ENCODE assay signal across 16 cellular contexts in the genomic region with DNA sequence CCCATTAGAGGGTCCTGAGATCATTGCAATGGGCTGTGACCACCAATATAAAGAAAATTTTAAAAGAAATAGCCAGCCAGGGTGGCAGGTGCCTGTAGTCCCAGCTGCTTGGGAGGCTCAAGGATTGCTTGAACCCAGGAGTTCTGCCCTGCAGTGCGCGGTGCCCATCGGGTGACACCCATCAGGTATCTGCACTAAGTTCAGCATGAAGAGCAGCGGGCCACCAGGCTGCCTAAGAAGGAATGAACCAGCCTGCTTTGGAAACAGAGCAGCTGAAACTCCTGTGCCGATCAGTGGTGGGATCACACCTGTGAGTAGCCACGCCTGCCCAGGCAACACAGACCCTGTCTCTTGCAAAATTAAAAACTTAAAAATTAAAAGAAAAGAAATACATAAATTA.
DNase-seq lines count a peak whose midpoint lies in the region; ATAC-seq lines count a peak whose summit lies in the region.
"Had no signal": no experiment of that assay in that cellular context is flagged by ENCODE, and none has a peak within 500 bp of the region (broad histone marks: within the 10 kb centered on the region; RNA-seq: fewer than 3 reads in every experiment).

No MANE protein-coding gene starts in this region.

- H2BK5ac ChIP-seq in mesendoderm (ENCODE audit: low read length): no peak overlapping the region
- no peak overlapping the region for H2BK5ac ChIP-seq in neuronal stem cell (ENCODE audit: low read length)

- no peak overlapping the region for H3K56ac ChIP-seq in mesendoderm (ENCODE audit: low read length)

- H3K9ac ChIP-seq in mesendoderm (ENCODE audit: low read length) (no peak overlapping the region), neuronal stem cell (ENCODE audit: low read depth, low read length, poor library complexity) (no peak overlapping the region)
- H3K9ac ChIP-seq: BLaER1 treated with 17β-estradiol and CSF1 and Interleukin-3, amounts not matched to agents 10 nM and 100 nM had no signal

- H3K79me1 ChIP-seq in mesendoderm (ENCODE audit: low read length) (no peaks in the 10 kb centered on the region), neuronal stem cell (ENCODE audit: low read depth, low read length) (no peaks in the 10 kb centered on the region)

- peak overlapping the region; percentile 41 for H3K14ac ChIP-seq in neuronal stem cell (ENCODE audit: low read length)

- H3K36me3 ChIP-seq in mesendoderm (ENCODE audit: control insufficient read depth, insufficient read depth, low read length): no peaks in the 10 kb centered on the region
- H3K36me3 ChIP-seq in neuronal stem cell (replicated peaks in 1 of 2; ENCODE audit: control insufficient read depth in 2 of 2, insufficient read depth in 2 of 2, low read length in 2 of 2): no peaks in the 10 kb centered on the region
- H3K36me3 ChIP-seq: BLaER1 treated with 17β-estradiol and CSF1 and Interleukin-3, amounts not matched to agents 10 nM and 100 nM had no signal

- H3K4ac ChIP-seq in mesendoderm (ENCODE audit: low read depth, low read length) (no peak overlapping the region), neuronal stem cell (ENCODE audit: low read length) (no peak overlapping the region)

- peak; percentile 27 for DNase-seq in islet precursor cell
- DNase-seq in mesendoderm: no peak
- no peak for DNase-seq in neuronal stem cell (ENCODE audit: low spot score)
- DNase-seq in ACHN: no peak
- DNase-seq: 8988T; AML-193; Caco-2; Calu3; CD4-positive, alpha-beta T cell; CD8-positive, alpha-beta T cell; DMS79 treated with DMSO at 0.1 percent for 48 hours; GF-D8 had no signal

- H3K4me2 ChIP-seq in mesendoderm (ENCODE audit: low read length): no peak overlapping the region
- no peak overlapping the region for H3K4me2 ChIP-seq in neuronal stem cell (ENCODE audit: insufficient read depth, low read length, poor library complexity, severe bottlenecking)
- H3K4me2 ChIP-seq: BLaER1 treated with 17β-estradiol and CSF1 and Interleukin-3, amounts not matched to agents 10 nM and 100 nM had no signal

- H2BK12ac ChIP-seq in neuronal stem cell (ENCODE audit: low read length): no peak overlapping the region

- H2BK120ac ChIP-seq in mesendoderm (ENCODE audit: low read depth, low read length) (no peak overlapping the region), neuronal stem cell (ENCODE audit: low read depth, low read length) (no peak overlapping the region)

- H4K8ac ChIP-seq in mesendoderm (ENCODE audit: low read depth, low read length): no peak overlapping the region
- H4K8ac ChIP-seq in neuronal stem cell (ENCODE audit: low read depth, low read length): no peak overlapping the region

- no peaks in the 10 kb centered on the region for H3K27me3 ChIP-seq in mesendoderm (ENCODE audit: insufficient read depth, low read length, poor library complexity)
- peaks cover 0 to 2% (median 0%) of the 10 kb centered on the region in 3 experiments for H3K27me3 ChIP-seq in neuronal stem cell (ENCODE audit: control insufficient read depth in 3 of 3, insufficient read depth in 3 of 3, low read depth in 1 of 3, low read length in 3 of 3)
- H3K27me3 ChIP-seq: BLaER1 treated with 17β-estradiol and CSF1 and Interleukin-3, amounts not matched to agents 10 nM and 100 nM had no signal

- peaks cover 0 to 5% of the 10 kb centered on the region in 2 donors for H3K9me3 ChIP-seq in neuronal stem cell (replicated peaks in 1 of 2; ENCODE audit: control insufficient read depth in 2 of 2, insufficient read depth in 1 of 2, low read depth in 1 of 2, low read length in 2 of 2)
- H3K9me3 ChIP-seq: Caco-2 had no signal

- no peaks in the 10 kb centered on the region for H3K79me2 ChIP-seq in mesendoderm (ENCODE audit: control insufficient read depth, insufficient read depth, low read length)

- H3K27ac ChIP-seq in mesendoderm (ENCODE audit: low read depth, low read length) (no peak overlapping the region), neuronal stem cell (replicated peaks; ENCODE audit: low read length) (no peak overlapping the region)
- H3K27ac ChIP-seq: BLaER1 treated with 17β-estradiol and CSF1 and Interleukin-3, amounts not matched to agents 10 nM and 100 nM; C4-2B had no signal

- H4K5ac ChIP-seq in mesendoderm (ENCODE audit: low read length): no peak overlapping the region

- in situ Hi-C loops in ACHN (cut with HindIII; ENCODE audit: low pct_ligation_motif_present, low pct_unique_long_range_greater_than_20kb, low sequenced_read_pairs): no loop called here

- H3K4me1 ChIP-seq in mesendoderm (ENCODE audit: control insufficient read depth, low read depth, low read length) (peaks cover 2% of the 10 kb centered on the region), neuronal stem cell (ENCODE audit: control insufficient read depth in 2 of 2, insufficient read depth in 1 of 2, low read depth in 1 of 2, low read length in 2 of 2) (no peaks in the 10 kb centered on the region)
- H3K4me1 ChIP-seq: BLaER1 treated with 17β-estradiol and CSF1 and Interleukin-3, amounts not matched to agents 10 nM and 100 nM; Caco-2 had no signal

- no peak overlapping the region for H3K18ac ChIP-seq in mesendoderm (ENCODE audit: low read length)
- H3K18ac ChIP-seq in neuronal stem cell (ENCODE audit: low read length): no peak overlapping the region

- H3K23ac ChIP-seq in mesendoderm (ENCODE audit: low read length) (peak overlapping the region; percentile 32), neuronal stem cell (ENCODE audit: low read depth, low read length, poor library complexity) (no peak overlapping the region)

- no CpG with 5 or more reads among the region's 6 CpGs for whole genome bisulfite sequencing in mesendoderm (ENCODE audit: extremely low coverage, insufficient coverage, low lambda C conversion rate)
- WGBS in neuronal stem cell (ENCODE audit: extremely low coverage in 2 of 2, insufficient read length in 2 of 2, insufficient replicate concordance in 1 of 2), 2 donors: no CpG with 5 or more reads among the region's 6 CpGs

- H2BK15ac ChIP-seq in mesendoderm (replicated peaks; ENCODE audit: low read depth): no peak overlapping the region
- no peak overlapping the region for H2BK15ac ChIP-seq in neuronal stem cell (ENCODE audit: low read length)

- H4K91ac ChIP-seq in neuronal stem cell (ENCODE audit: low read depth, low read length, poor library complexity): no peak overlapping the region

- H2AK5ac ChIP-seq in mesendoderm (ENCODE audit: low read length) (no peak overlapping the region), neuronal stem cell (ENCODE audit: low read depth, low read length) (no peak overlapping the region)

- no peak for ATAC-seq in GM18858 (IDR thresholded peaks at IDR 0.05; ENCODE audit: unreplicated experiment)
- ATAC-seq in GM18870 (IDR thresholded peaks at IDR 0.05; ENCODE audit: unreplicated experiment): no peak
- ATAC-seq: CD8-positive, alpha-beta T cell had no signal

- H2AFZ ChIP-seq in neuronal stem cell (ENCODE audit: low read length): no peak overlapping the region

- H3K4me3 ChIP-seq in mesendoderm (ENCODE audit: low read length) (no peak overlapping the region), neuronal stem cell (ENCODE audit: low read length in 2 of 2) (no peak overlapping the region)
- H3K4me3 ChIP-seq: BLaER1 treated with 17β-estradiol and CSF1 and Interleukin-3, amounts not matched to agents 10 nM and 100 nM had no signal
